ENCODE assay signal across 16 cellular contexts in genomic region chr6:55664581-55665223, GRCh38.
"Had no signal": no experiment of that assay in that cellular context is flagged by ENCODE, and none has a peak within 500 bp of the region (broad histone marks: within the 10 kb centered on the region; RNA-seq: fewer than 3 reads in every experiment).

No MANE protein-coding gene starts in this region.

- DNase-seq: activated CD4-positive, alpha-beta T cell treated with anti-CD3 and anti-CD28 coated beads, Interleukin-2, amount 50 U/mL, for 48 hours; activated CD4-positive, CD25-positive, alpha-beta regulatory T cell treated with anti-CD3 and anti-CD28 coated beads, Interleukin-2, amount 50 U/mL, for 72 hours; activated effector memory CD4-positive, alpha-beta T cell treated with anti-CD3 and anti-CD28 coated beads, Interleukin-2, amount 50 U/mL, for 16 hours; activated T-cell treated with anti-CD3 and anti-CD28 coated beads, Interleukin-2, amount 50 U/mL, for 4 hours; brain microvascular endothelial cell; endodermal cell; left cardiac atrium; naive thymus-derived CD8-positive, alpha-beta T cell; nucleus accumbens; right lobe of liver; spleen; stimulated activated CD4-positive, alpha-beta T cell treated with anti-CD3 and anti-CD28 coated beads, Interleukin-1b, Interleukin-23, amount 100 ng/mL, for 48 hours had no signal

- H3K4me1 ChIP-seq: right lobe of liver, spleen had no signal

- ATAC-seq: activated naive CD4-positive, alpha-beta T cell treated with anti-CD3 and anti-CD28 coated beads, Interleukin-2, amount 50 U/mL, for 72 hours; activated T-cell treated with anti-CD3 and anti-CD28 coated beads, Interleukin-2, amount 50 U/mL, for 4 hours; naive thymus-derived CD8-positive, alpha-beta T cell; right lobe of liver; stimulated activated memory B cell treated with anti-CD40 and anti-IgM and Interleukin-4, amounts not matched to agents 10 μg/mL and 1 μg/mL and 100 μg/mL, for 72 hours had no signal

- H3K4me3 ChIP-seq: lung, right lobe of liver, spleen, tibial nerve had no signal

- H3K36me3 ChIP-seq: brain microvascular endothelial cell, right lobe of liver, spleen, tibial nerve had no signal

- H3K27me3 ChIP-seq: brain microvascular endothelial cell, right lobe of liver, spleen, tibial nerve had no signal

- H3K9me3 ChIP-seq: right lobe of liver had no signal

- H3K27ac ChIP-seq: brain microvascular endothelial cell, right lobe of liver, spleen, tibial nerve had no signal
